Comparison of ENCODE assay signal across 29 cellular contexts in the genomic region with DNA sequence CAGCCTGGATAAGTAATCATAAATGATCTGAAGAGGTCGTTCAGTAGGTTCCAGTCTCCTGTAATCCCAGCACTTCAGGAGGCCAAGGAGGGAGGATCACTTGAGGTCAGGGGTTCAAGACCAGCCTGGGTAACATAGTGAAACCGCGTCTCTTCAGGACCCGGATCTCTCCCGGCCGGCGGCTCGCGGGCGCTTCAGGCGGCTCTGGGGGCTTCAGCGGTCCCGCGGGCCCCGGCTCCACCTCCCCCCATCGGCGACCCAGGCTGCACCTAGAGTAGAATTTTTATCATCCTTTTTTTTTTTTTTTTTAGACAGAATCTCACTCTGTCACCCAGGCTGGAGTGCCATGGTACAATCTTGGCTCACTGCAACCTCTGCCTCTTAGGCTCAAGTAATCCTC.
"Had no signal": no experiment of that assay in that cellular context is flagged by ENCODE, and none has a peak within 500 bp of the region (broad histone marks: within the 10 kb centered on the region; RNA-seq: fewer than 3 reads in every experiment).

No MANE protein-coding gene starts in this region.

- H3K36me3 ChIP-seq: stomach, suprapubic skin, thoracic aorta, thyroid gland, tibial artery, tibial nerve, transverse colon, upper lobe of left lung, upper lobe of right lung, uterus, vagina had no signal

- H3K27ac ChIP-seq: stomach, suprapubic skin, testis, thoracic aorta, thyroid gland, tibial artery, tibial nerve, transverse colon, upper lobe of left lung, upper lobe of right lung, uterus, vagina had no signal

- H3K36me3 Mint-ChIP-seq: stimulated activated effector memory CD8-positive, alpha-beta T cell treated with anti-CD3 and anti-CD28 coated beads, Interleukin-12 subunit alpha, Interleukin-12 subunit beta, amount 100 ng/mL, for 72 hours; stimulated activated memory B cell treated with anti-CD40 and anti-IgM and Interleukin-4, amounts not matched to agents 10 μg/mL and 1 μg/mL and 100 μg/mL, for 72 hours; stimulated activated naive B cell treated with anti-CD40 and anti-IgM and Interleukin-4, amounts not matched to agents 10 μg/mL and 1 μg/mL and 100 μg/mL, for 72 hours; type B pancreatic cell had no signal

- DNase-seq: stimulated activated CD4-positive, alpha-beta T cell treated with anti-CD3 and anti-CD28 coated beads, Interleukin-2, amount 100 ng/mL, for 48 hours; stimulated activated CD4-positive, alpha-beta T cell treated with anti-CD3 and anti-CD28 coated beads, Interleukin-4, amount 100 ng/mL, for 1 hour; stimulated activated CD4-positive, alpha-beta T cell treated with anti-CD3 and anti-CD28 coated beads, Interleukin-4, amount 100 ng/mL, for 24 hours; stimulated activated CD4-positive, alpha-beta T cell treated with anti-CD3 and anti-CD28 coated beads, Interleukin-4, amount 100 ng/mL, for 4 hours; stimulated activated CD8-positive, alpha-beta memory T cell treated with anti-CD3 and anti-CD28 coated beads, Interleukin-4, amount 100 ng/mL, for 48 hours; stimulated activated naive B cell treated with anti-CD40 and anti-IgM and Interleukin-4, amounts not matched to agents 10 μg/mL and 1 μg/mL and 100 μg/mL, for 72 hours; stimulated activated naive CD4-positive, alpha-beta T cell; stimulated activated naive CD4-positive, alpha-beta T cell treated with Interleukin-2 at 50 U/mL for 16 hours; stimulated activated naive CD8-positive, alpha-beta T cell treated with anti-CD3 and anti-CD28 coated beads, Interleukin-15, amount 100 ng/mL, for 72 hours; stimulated activated naive CD8-positive, alpha-beta T cell treated with anti-CD3 and anti-CD28 coated beads, Interleukin-15, Interleukin-2, amounts not matched to agents 100 U/mL and 50 U/mL, for 24 hours; stomach; substantia nigra; testis; thyroid gland; tibial artery; transverse colon; trophoblast cell; upper lobe of right lung; uterus had no signal

- H3K27me3 ChIP-seq: suprapubic skin, testis, thyroid gland, tibial nerve, upper lobe of left lung, upper lobe of right lung, uterus, vagina had no signal

- H3K9me3 Mint-ChIP-seq: stimulated activated naive CD8-positive, alpha-beta T cell treated with anti-CD3 and anti-CD28 coated beads, Interleukin-15, Interleukin-2, amounts not matched to agents 100 ng/mL and 50 ng/mL, for 24 hours; type B pancreatic cell had no signal

- FAIRE-seq: urothelium cell line had no signal

- H3K4me3 ChIP-seq: stomach, suprapubic skin, testis, thoracic aorta, thyroid gland, tibial artery, tibial nerve, transverse colon, upper lobe of left lung, upper lobe of right lung, uterus, vagina had no signal

- H3K27ac Mint-ChIP-seq: stimulated activated effector memory CD8-positive, alpha-beta T cell treated with anti-CD3 and anti-CD28 coated beads, Interleukin-12 subunit alpha, Interleukin-12 subunit beta, amount 100 ng/mL, for 72 hours; stimulated activated memory B cell treated with anti-CD40 and anti-IgM and Interleukin-4, amounts not matched to agents 10 μg/mL and 1 μg/mL and 100 μg/mL, for 72 hours; stimulated activated naive B cell treated with anti-CD40 and anti-IgM and Interleukin-4, amounts not matched to agents 10 μg/mL and 1 μg/mL and 100 μg/mL, for 72 hours; stimulated activated naive CD8-positive, alpha-beta T cell treated with anti-CD3 and anti-CD28 coated beads, Interleukin-15, amount 100 ng/mL, for 72 hours; stimulated activated naive CD8-positive, alpha-beta T cell treated with anti-CD3 and anti-CD28 coated beads, Interleukin-15, Interleukin-2, amounts not matched to agents 100 ng/mL and 50 ng/mL, for 24 hours; type B pancreatic cell had no signal

- H3K4me1 ChIP-seq: transverse colon, upper lobe of right lung, uterus, vagina had no signal

- H3K4me3 Mint-ChIP-seq: stimulated activated effector memory CD8-positive, alpha-beta T cell treated with anti-CD3 and anti-CD28 coated beads, Interleukin-12 subunit alpha, Interleukin-12 subunit beta, amount 100 ng/mL, for 72 hours; stimulated activated memory B cell treated with anti-CD40 and anti-IgM and Interleukin-4, amounts not matched to agents 10 μg/mL and 1 μg/mL and 100 μg/mL, for 72 hours; stimulated activated naive B cell treated with anti-CD40 and anti-IgM and Interleukin-4, amounts not matched to agents 10 μg/mL and 1 μg/mL and 100 μg/mL, for 72 hours; stimulated activated naive CD8-positive, alpha-beta T cell treated with anti-CD3 and anti-CD28 coated beads, Interleukin-15, amount 100 ng/mL, for 72 hours; stimulated activated naive CD8-positive, alpha-beta T cell treated with anti-CD3 and anti-CD28 coated beads, Interleukin-15, Interleukin-2, amounts not matched to agents 100 ng/mL and 50 ng/mL, for 24 hours; type B pancreatic cell had no signal

- ATAC-seq: stimulated activated effector memory CD8-positive, alpha-beta T cell treated with anti-CD3 and anti-CD28 coated beads, Interleukin-12 subunit alpha, Interleukin-12 subunit beta, amount 100 ng/mL, for 72 hours; stimulated activated memory B cell treated with anti-CD40 and anti-IgM and Interleukin-4, amounts not matched to agents 10 μg/mL and 1 μg/mL and 100 μg/mL, for 72 hours; stimulated activated naive B cell treated with anti-CD40 and anti-IgM and Interleukin-4, amounts not matched to agents 10 μg/mL and 1 μg/mL and 100 μg/mL, for 72 hours; stimulated activated naive CD8-positive, alpha-beta T cell treated with anti-CD3 and anti-CD28 coated beads, Interleukin-15, amount 100 ng/mL, for 72 hours; stimulated activated naive CD8-positive, alpha-beta T cell treated with anti-CD3 and anti-CD28 coated beads, Interleukin-15, Interleukin-2, amounts not matched to agents 100 U/mL and 50 U/mL, for 24 hours; upper lobe of right lung had no signal

- H3K9me3 ChIP-seq: stomach, suprapubic skin, testis, thoracic aorta, thyroid gland, tibial artery, tibial nerve, transverse colon, upper lobe of left lung, upper lobe of right lung, uterus, vagina had no signal
